25 cellular contexts compared by ENCODE assay signal in the genomic region with DNA sequence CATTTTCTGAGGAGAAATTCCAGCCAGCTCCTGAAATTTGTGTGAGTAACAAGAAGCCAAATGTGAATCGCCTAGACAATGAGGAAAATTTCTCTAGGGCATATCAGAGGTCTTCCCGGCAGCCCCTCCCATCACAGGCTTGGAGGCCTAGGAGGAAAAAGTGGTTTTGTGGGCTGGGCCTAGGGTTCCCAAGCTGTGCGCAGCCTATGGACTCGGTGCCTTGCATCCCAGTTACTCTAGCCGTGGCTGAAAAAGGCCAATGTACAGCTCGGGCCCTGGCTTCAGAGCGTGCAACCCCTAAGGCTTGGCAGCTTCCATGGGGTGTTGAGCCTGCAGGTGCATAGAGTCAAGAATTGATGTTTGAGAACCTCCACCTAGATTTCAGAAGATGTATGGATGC.
"Had no signal": no experiment of that assay in that cellular context is flagged by ENCODE, and none has a peak within 500 bp of the region (broad histone marks: within the 10 kb centered on the region; RNA-seq: fewer than 3 reads in every experiment).

No MANE protein-coding gene starts in this region.

- H3K4me3 ChIP-seq: pancreas, psoas muscle, right lobe of liver, sigmoid colon, stomach, thoracic aorta, thyroid gland, tibial nerve, upper lobe of left lung, uterus had no signal

- H3K27me3 ChIP-seq: neutrophil, pancreas, right lobe of liver, sigmoid colon, stomach, thyroid gland, tibial nerve, upper lobe of left lung, uterus had no signal

- H3K36me3 ChIP-seq: neutrophil, pancreas, right lobe of liver, sigmoid colon, stomach, thoracic aorta, thyroid gland, tibial nerve, upper lobe of left lung, uterus had no signal

- DNase-seq: naive B cell; naive thymus-derived CD8-positive, alpha-beta T cell; nephron progenitor cell; pancreas; psoas muscle; right lobe of liver; sigmoid colon; small intestine; stimulated activated CD4-positive, alpha-beta T cell treated with anti-CD3 and anti-CD28 coated beads, Interleukin-15, amount 100 ng/mL, for 24 hours; stimulated activated CD4-positive, alpha-beta T cell treated with anti-CD3 and anti-CD28 coated beads, Interleukin-2, amount 100 ng/mL, for 24 hours; stimulated activated CD4-positive, alpha-beta T cell treated with anti-CD3 and anti-CD28 coated beads, Interleukin-2, amount 100 ng/mL, for 48 hours; stimulated activated CD4-positive, alpha-beta T cell treated with anti-CD3 and anti-CD28 coated beads, Interleukin-4, amount 100 ng/mL, for 24 hours; stimulated activated naive B cell treated with anti-CD40 and anti-IgM and Interleukin-4, amounts not matched to agents 10 μg/mL and 1 μg/mL and 100 μg/mL, for 72 hours; stimulated activated naive CD4-positive, alpha-beta T cell treated with Interleukin-2 at 50 U/mL for 16 hours; stomach; thyroid gland; trophoblast cell; upper lobe of left lung; uterus had no signal

- ATAC-seq: naive thymus-derived CD8-positive, alpha-beta T cell; natural killer cell treated with Interleukin-12 subunit alpha and Interleukin-12 subunit beta and Interleukin-15 and Interleukin-18, amount 100 ng/mL, for 72 hours; pancreas; psoas muscle; right cardiac atrium; right lobe of liver; stimulated activated effector memory CD8-positive, alpha-beta T cell treated with anti-CD3 and anti-CD28 coated beads, Interleukin-12 subunit alpha, Interleukin-12 subunit beta, amount 100 ng/mL, for 72 hours; stimulated activated naive B cell treated with anti-CD40 and anti-IgM and Interleukin-4, amounts not matched to agents 10 μg/mL and 1 μg/mL and 100 μg/mL, for 72 hours had no signal

- H3K9me3 ChIP-seq: neutrophil, pancreas, psoas muscle, right lobe of liver, sigmoid colon, thoracic aorta, thyroid gland, upper lobe of left lung, uterus had no signal

- FAIRE-seq: pancreas, small intestine had no signal

- H3K4me1 ChIP-seq: pancreas, psoas muscle, right lobe of liver, sigmoid colon, stomach, thyroid gland, tibial nerve, upper lobe of left lung, uterus had no signal

- H3K27ac ChIP-seq: neutrophil, pancreas, psoas muscle, right lobe of liver, sigmoid colon, stomach, thoracic aorta, thyroid gland, tibial nerve, upper lobe of left lung, uterus had no signal
